In genomic region chr3:141399979-141400971, GRCh38 we compare ENCODE assay signal across 1 cellular context.
TF ChIP-seq lines count a peak whose summit lies in the region.

No MANE protein-coding gene starts in this region.

TF ChIP-seq in H1, 55 proteins besides CTCF, POLR2A, EP300 and RAD21 (continued from another document):
- TF ChIP-seq SP1 (IDR thresholded peaks at IDR 0.05; ENCODE audit: low read depth, low read length) = no peak
- no peak for TF ChIP-seq SIX5 (IDR thresholded peaks at IDR 0.05; ENCODE audit: low read depth, low read length)
- no peak for TF ChIP-seq E2F6 (IDR thresholded peaks at IDR 0.05)
- TF ChIP-seq RBBP5 (IDR thresholded peaks at IDR 0.05; ENCODE audit: borderline replicate concordance, low read depth, low read length) = no peak
- no peak for TF ChIP-seq ATF3 (IDR thresholded peaks at IDR 0.05; ENCODE audit: insufficient read depth, low read depth, low read length)
- no peak for TF ChIP-seq MAX (IDR thresholded peaks at IDR 0.05)
